1 cellular context compared by ENCODE assay signal in the genomic region with DNA sequence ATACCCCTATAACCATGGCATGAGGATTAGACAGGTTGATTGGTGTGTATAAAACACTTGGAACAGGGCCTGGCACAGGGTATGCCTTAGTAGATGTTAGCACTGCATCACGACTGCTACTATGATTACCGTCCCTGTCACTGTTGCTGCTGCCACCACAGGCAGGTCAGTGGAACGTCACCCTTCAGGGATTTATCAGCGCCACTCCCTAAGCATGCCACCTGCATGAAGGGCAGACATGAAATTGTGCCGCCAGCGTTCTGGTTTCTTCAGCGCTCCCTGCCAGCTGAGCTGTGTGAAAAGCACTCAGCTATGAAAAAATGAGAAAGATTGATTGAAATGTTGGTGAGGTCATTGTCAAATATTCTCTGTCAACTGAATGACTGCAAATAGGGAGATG.
TF ChIP-seq lines count a peak whose summit lies in the region.

No MANE protein-coding gene starts in this region.

TF ChIP-seq in GM23338, 12 proteins besides CTCF, POLR2A, EP300 and RAD21 (continued from another document):
- TF ChIP-seq, protein P1, sequence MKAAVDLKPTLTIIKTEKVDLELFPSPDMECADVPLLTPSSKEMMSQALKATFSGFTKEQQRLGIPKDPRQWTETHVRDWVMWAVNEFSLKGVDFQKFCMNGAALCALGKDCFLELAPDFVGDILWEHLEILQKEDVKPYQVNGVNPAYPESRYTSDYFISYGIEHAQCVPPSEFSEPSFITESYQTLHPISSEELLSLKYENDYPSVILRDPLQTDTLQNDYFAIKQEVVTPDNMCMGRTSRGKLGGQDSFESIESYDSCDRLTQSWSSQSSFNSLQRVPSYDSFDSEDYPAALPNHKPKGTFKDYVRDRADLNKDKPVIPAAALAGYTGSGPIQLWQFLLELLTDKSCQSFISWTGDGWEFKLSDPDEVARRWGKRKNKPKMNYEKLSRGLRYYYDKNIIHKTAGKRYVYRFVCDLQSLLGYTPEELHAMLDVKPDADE (IDR thresholded peaks at IDR 0.05): no peak
- TF ChIP-seq, protein P2, sequence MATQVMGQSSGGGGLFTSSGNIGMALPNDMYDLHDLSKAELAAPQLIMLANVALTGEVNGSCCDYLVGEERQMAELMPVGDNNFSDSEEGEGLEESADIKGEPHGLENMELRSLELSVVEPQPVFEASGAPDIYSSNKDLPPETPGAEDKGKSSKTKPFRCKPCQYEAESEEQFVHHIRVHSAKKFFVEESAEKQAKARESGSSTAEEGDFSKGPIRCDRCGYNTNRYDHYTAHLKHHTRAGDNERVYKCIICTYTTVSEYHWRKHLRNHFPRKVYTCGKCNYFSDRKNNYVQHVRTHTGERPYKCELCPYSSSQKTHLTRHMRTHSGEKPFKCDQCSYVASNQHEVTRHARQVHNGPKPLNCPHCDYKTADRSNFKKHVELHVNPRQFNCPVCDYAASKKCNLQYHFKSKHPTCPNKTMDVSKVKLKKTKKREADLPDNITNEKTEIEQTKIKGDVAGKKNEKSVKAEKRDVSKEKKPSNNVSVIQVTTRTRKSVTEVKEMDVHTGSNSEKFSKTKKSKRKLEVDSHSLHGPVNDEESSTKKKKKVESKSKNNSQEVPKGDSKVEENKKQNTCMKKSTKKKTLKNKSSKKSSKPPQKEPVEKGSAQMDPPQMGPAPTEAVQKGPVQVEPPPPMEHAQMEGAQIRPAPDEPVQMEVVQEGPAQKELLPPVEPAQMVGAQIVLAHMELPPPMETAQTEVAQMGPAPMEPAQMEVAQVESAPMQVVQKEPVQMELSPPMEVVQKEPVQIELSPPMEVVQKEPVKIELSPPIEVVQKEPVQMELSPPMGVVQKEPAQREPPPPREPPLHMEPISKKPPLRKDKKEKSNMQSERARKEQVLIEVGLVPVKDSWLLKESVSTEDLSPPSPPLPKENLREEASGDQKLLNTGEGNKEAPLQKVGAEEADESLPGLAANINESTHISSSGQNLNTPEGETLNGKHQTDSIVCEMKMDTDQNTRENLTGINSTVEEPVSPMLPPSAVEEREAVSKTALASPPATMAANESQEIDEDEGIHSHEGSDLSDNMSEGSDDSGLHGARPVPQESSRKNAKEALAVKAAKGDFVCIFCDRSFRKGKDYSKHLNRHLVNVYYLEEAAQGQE (IDR thresholded peaks at IDR 0.05; ENCODE audit: unreplicated experiment): no peak
- TF ChIP-seq EZH2phosphoT487 (IDR thresholded peaks at IDR 0.05; ENCODE audit: unreplicated experiment): no peak
